22 cellular contexts compared by ENCODE assay signal in genomic region chr18:23127145-23127544, GRCh38.
"Had no signal": no experiment of that assay in that cellular context is flagged by ENCODE, and none has a peak within 500 bp of the region (broad histone marks: within the 10 kb centered on the region; RNA-seq: fewer than 3 reads in every experiment).

No MANE protein-coding gene starts in this region.

- ATAC-seq: activated CD4-positive, alpha-beta T cell treated with anti-CD3 and anti-CD28 coated beads for 36 hours; activated T-cell treated with anti-CD3 and anti-CD28 coated beads, Interleukin-2, amount 50 U/mL, for 4 hours; WTC11 had no signal

- H3K27me3 ChIP-seq: right lobe of liver had no signal

- H3K27ac ChIP-seq: left ventricle myocardium inferior, right lobe of liver, skin epidermis, tibial artery had no signal

- H3K4me1 ChIP-seq: left ventricle myocardium inferior, tibial artery had no signal

- FAIRE-seq: bronchial epithelial cell, frontal cortex had no signal

- H3K4me3 ChIP-seq: left ventricle myocardium inferior, right lobe of liver, skin epidermis, tibial artery had no signal

- H3K9me3 ChIP-seq: left ventricle myocardium inferior, right lobe of liver, tibial artery had no signal

- H3K36me3 ChIP-seq: left ventricle myocardium inferior, right lobe of liver, tibial artery had no signal

- DNase-seq: activated CD4-positive, alpha-beta T cell treated with anti-CD3 and anti-CD28 coated beads for 36 hours; activated CD4-positive, alpha-beta T cell treated with anti-CD3 and anti-CD28 coated beads, Interleukin-2, amount 50 U/mL, for 48 hours; activated CD8-positive, alpha-beta memory T cell treated with anti-CD3 and anti-CD28 coated beads, Interleukin-2, amount 50 U/mL, for 48 hours; activated naive CD4-positive, alpha-beta T cell treated with anti-CD3 and anti-CD28 coated beads, Interleukin-2, amount 10 ng/mL, durations not matched to agents 7 days and 5 days; activated T-cell treated with anti-CD3 and anti-CD28 coated beads, Interleukin-2, amount 50 U/mL, for 4 hours; amygdala; cerebellar nuclear complex; effector CD8-positive, alpha-beta T cell; glutamatergic neuron; hippocampal formation; kidney glomerular epithelial cell; left ventricle myocardium inferior; nephron progenitor cell; nucleus accumbens; right lobe of liver; stimulated activated CD4-positive, alpha-beta T cell treated with anti-CD3 and anti-CD28 coated beads, Interleukin-1b, Interleukin-23, amount 100 ng/mL, for 48 hours; T-helper 9 cell; tibial artery had no signal
